In genomic region chr4:1536579-1537409, GRCh38 we compare ENCODE assay signal across 21 cellular contexts.
DNase-seq lines count a peak whose midpoint lies in the region; ATAC-seq, FAIRE-seq and TF ChIP-seq lines count a peak whose summit lies in the region.
"Had no signal": no experiment of that assay in that cellular context is flagged by ENCODE, and none has a peak within 500 bp of the region (broad histone marks: within the 10 kb centered on the region; RNA-seq: fewer than 3 reads in every experiment).

No MANE protein-coding gene starts in this region.

- CTCF ChIA-PET in GM12878 (lab: Yijun Ruan, JAX): no interaction called here

- no peaks in the 10 kb centered on the region for H3K79me2 ChIP-seq in H9 (ENCODE audit: insufficient read depth, low read length)
- H3K79me2 ChIP-seq in GM12878 (ENCODE audit: control insufficient read depth, insufficient read depth, low read length): no peaks in the 10 kb centered on the region

- H3K27ac Mint-ChIP-seq in H9: peak overlapping the region in 1 of 3 experiments; percentile 72; a peak in 1 of 7 replicates
- H3K27ac Mint-ChIP-seq: CD4-positive, alpha-beta memory T cell; GM23338 had no signal

- H2BK20ac ChIP-seq in H9 (ENCODE audit: low read depth, low read length, poor library complexity, severe bottlenecking): no peak overlapping the region

- FAIRE-seq in GM12878 (lab: Jason Lieb, UNC): no peak
- FAIRE-seq in kidney (lab: Jason Lieb, UNC): no peak
- FAIRE-seq: GM12891 had no signal

- H3K27me3 ChIP-seq in H9 (ENCODE audit: insufficient read depth, low read length) (no peaks in the 10 kb centered on the region), GM12878 (replicated peaks in 1 of 2; ENCODE audit: control insufficient read depth in 2 of 2, insufficient read depth in 2 of 2, low read length in 1 of 2) (no peaks in the 10 kb centered on the region), psoas muscle (ENCODE audit: insufficient read depth in 3 of 3, low read length in 2 of 3) (peaks cover 0 to 38% (median 6%) of the 10 kb centered on the region in 3 donors)
- H3K27me3 ChIP-seq: BLaER1 treated with 17β-estradiol and CSF1 and Interleukin-3, amounts not matched to agents 10 nM and 100 nM; Peyer's patch had no signal

- no peaks in the 10 kb centered on the region for H3K23me2 ChIP-seq in H9 (ENCODE audit: insufficient read length, low read depth, low read length, poor library complexity, severe bottlenecking)

- no peak overlapping the region for H2BK120ac ChIP-seq in H9 (ENCODE audit: low read depth, low read length, poor library complexity, severe bottlenecking)

- H4K20me1 ChIP-seq in H9 (ENCODE audit: control insufficient read depth, insufficient read depth, insufficient read length) (no peaks in the 10 kb centered on the region), GM12878 (ENCODE audit: control insufficient read depth, insufficient read depth) (no peaks in the 10 kb centered on the region)

- no peak for TF ChIP-seq EP300 in GM12878 (IDR thresholded peaks at IDR 0.05; ENCODE audit: borderline replicate concordance in 1 of 2, control insufficient read depth in 1 of 2, low read depth in 2 of 2, low read length in 2 of 2)

- H3K4me1 ChIP-seq in H9 (ENCODE audit: insufficient read depth, low read length) (no peaks in the 10 kb centered on the region), GM12878 (ENCODE audit: control insufficient read depth, insufficient read depth, low read length) (no peaks in the 10 kb centered on the region), kidney (ENCODE audit: control insufficient read depth in 1 of 2, insufficient read depth in 1 of 2, low read depth in 1 of 2, low read length in 2 of 2) (no peaks in the 10 kb centered on the region), psoas muscle (no peaks in the 10 kb centered on the region)
- H3K4me1 ChIP-seq: BLaER1 treated with 17β-estradiol and CSF1 and Interleukin-3, amounts not matched to agents 10 nM and 100 nM; Peyer's patch; SJSA1 had no signal

- H4K5ac ChIP-seq in H9 (ENCODE audit: insufficient read length, low read depth, low read length): no peak overlapping the region

- H2BK5ac ChIP-seq in H9 (ENCODE audit: insufficient read length, low read length): no peak overlapping the region

- SMC1A ChIA-PET in GM12878 (lab: Charles Lee; ENCODE audit: uncharacterized antibody, unreplicated experiment): no interaction called here

- peak overlapping the region; percentile 2 for H4K8ac ChIP-seq in H9 (replicated peaks; ENCODE audit: insufficient read length, low read depth, low read length)

- H3K27ac ChIP-seq in H9 (ENCODE audit: insufficient read length, low read depth, low read length) (no peak overlapping the region), GM12878 (ENCODE audit: control insufficient read depth, insufficient read depth) (no peak overlapping the region), kidney (ENCODE audit: low read depth in 2 of 2, low read length in 2 of 2) (no peak overlapping the region), psoas muscle (no peak overlapping the region)
- H3K27ac ChIP-seq: BLaER1 treated with 17β-estradiol and CSF1 and Interleukin-3, amounts not matched to agents 10 nM and 100 nM; Peyer's patch; SJSA1 had no signal

- no peaks in the 10 kb centered on the region; a peak in 1 of 5 replicates for H3K9me3 Mint-ChIP-seq in H9
- H3K9me3 Mint-ChIP-seq: CD4-positive, alpha-beta memory T cell; GM23338 had no signal

- H3K4ac ChIP-seq in H9 (ENCODE audit: low read depth, low read length): no peak overlapping the region

- TF ChIP-seq CTCF in H9 (conservative IDR thresholded peaks at IDR 0.05): no peak
- no peak for TF ChIP-seq CTCF in GM12878 (IDR thresholded peaks at IDR 0.05 in 2 of 3, conservative IDR thresholded peaks at IDR 0.05 in 1 of 3; ENCODE audit: control insufficient read depth in 2 of 3, extremely low read depth in 1 of 3, insufficient read depth in 1 of 3, low read depth in 3 of 3, low read length in 3 of 3)
- TF ChIP-seq CTCF in kidney (IDR thresholded peaks at IDR 0.05; ENCODE audit: borderline replicate concordance, extremely low read depth, insufficient read depth): no peak
- TF ChIP-seq CTCF in psoas muscle (IDR thresholded peaks at IDR 0.05): no peak

- H2AK5ac ChIP-seq in H9 (ENCODE audit: insufficient read length, low read length): no peak overlapping the region

- H3K4me1 Mint-ChIP-seq in H9: peaks cover 0 to 2% of the 10 kb centered on the region in 2 experiments; a peak in 1 of 4 replicates
- H3K4me1 Mint-ChIP-seq: CD4-positive, alpha-beta memory T cell had no signal

- DNase-seq in H9 (no peak), GM12878 (ENCODE audit: low read depth, low spot score) (no peak), kidney (peak; percentile 30), psoas muscle (peak; percentile 7 to 19), HPDE6-E6E7 (ENCODE audit: extremely low spot score) (no peak)
- no peak for DNase-seq in stimulated activated CD8-positive, alpha-beta memory T cell treated with anti-CD3 and anti-CD28 coated beads, Interleukin-4, amount 100 ng/mL, for 48 hours
- DNase-seq: CD4-positive, alpha-beta memory T cell; DND-41; MM.1S; NCI-H1048; NCI-H1417 treated with DMSO at 0.1 percent for 48 hours; NCI-H187; NCI-H446; NCI-H526; Peyer's patch had no signal

- no TSS peak for BruUV-seq in GM12878 (replicated peaks; lab: Mats Ljungman, UMichigan)

- no peak overlapping the region for H2BK15ac ChIP-seq in H9 (ENCODE audit: low read depth, low read length)

- H3K4me3 Mint-ChIP-seq in H9: no peak overlapping the region
- H3K4me3 Mint-ChIP-seq: CD4-positive, alpha-beta memory T cell; GM23338 had no signal

- no peak overlapping the region for H3K4me2 ChIP-seq in H9 (ENCODE audit: insufficient read depth, insufficient read length, low read length)
- H3K4me2 ChIP-seq in GM12878 (ENCODE audit: control insufficient read depth, insufficient read depth): no peak overlapping the region
- H3K4me2 ChIP-seq: BLaER1 treated with 17β-estradiol and CSF1 and Interleukin-3, amounts not matched to agents 10 nM and 100 nM; GM23338 had no signal

- in situ Hi-C loops in GM12878 (cut with MboI): no loop called here

- TF ChIP-seq POLR2A in GM12878 (IDR thresholded peaks at IDR 0.05; ENCODE audit: low read depth, low read length): no peak

- no CpG with 5 or more reads among the region's 42 CpGs for WGBS in H9 (ENCODE audit: extremely low coverage, insufficient read length, low lambda C conversion rate)
- WGBS in GM12878 (ENCODE audit: insufficient coverage, insufficient replicate concordance, low lambda C conversion rate, missing lambda C conversion rate): 46% methylated on average over 27 of the region's 42 CpGs
- 89 to 93% (median 89%) methylated on average over 42 of the region's 42 CpGs for WGBS in psoas muscle, 3 donors

- H3K36me3 Mint-ChIP-seq in H9 (ENCODE audit: insufficient read depth in 1 of 3, low read depth in 3 of 3): no peaks in the 10 kb centered on the region; a peak in 1 of 7 replicates
- H3K36me3 Mint-ChIP-seq: CD4-positive, alpha-beta memory T cell had no signal

- no peak overlapping the region for H3K18ac ChIP-seq in H9 (ENCODE audit: insufficient read length, low read depth, low read length)

- H2AFZ ChIP-seq in H9 (ENCODE audit: low read length): no peak overlapping the region
- H2AFZ ChIP-seq in GM12878 (ENCODE audit: control insufficient read depth, low read depth, low read length): no peak overlapping the region

- no peak overlapping the region for H3K56ac ChIP-seq in H9 (ENCODE audit: insufficient read length, low read depth, low read length)

- H3K36me3 ChIP-seq in GM12878 (ENCODE audit: control insufficient read depth in 2 of 2, insufficient read depth in 2 of 2, low read length in 1 of 2): no peaks in the 10 kb centered on the region
- H3K36me3 ChIP-seq in kidney (ENCODE audit: control insufficient read depth in 1 of 2, insufficient read depth in 2 of 2, low read length in 2 of 2): no peaks in the 10 kb centered on the region
- H3K36me3 ChIP-seq in psoas muscle (ENCODE audit: insufficient read depth in 1 of 2, low read depth in 1 of 2): no peaks in the 10 kb centered on the region
- H3K36me3 ChIP-seq: BLaER1 treated with 17β-estradiol and CSF1 and Interleukin-3, amounts not matched to agents 10 nM and 100 nM; Peyer's patch; SJSA1 had no signal

- no peak for TF ChIP-seq RAD21 in GM12878 (IDR thresholded peaks at IDR 0.05; ENCODE audit: insufficient read depth, low read depth, low read length)

- RAD21 ChIA-PET in GM12878 (lab: Charles Lee; ENCODE audit: unreplicated experiment): no interaction called here

- ATAC-seq in GM12878 (no peak), psoas muscle (no peak), HG03457 (IDR thresholded peaks at IDR 0.05; ENCODE audit: unreplicated experiment) (no peak)
- ATAC-seq: GM23338, HCT116 had no signal

- H3K27me3 Mint-ChIP-seq in H9 (ENCODE audit: low read depth): peaks cover 2% of the 10 kb centered on the region

- H2BK12ac ChIP-seq in H9 (ENCODE audit: insufficient read length, low read depth, low read length): no peak overlapping the region

- no peak overlapping the region for H3T11ph ChIP-seq in H9 (ENCODE audit: low read length)

- H3K14ac ChIP-seq in H9 (ENCODE audit: insufficient read depth, low read length): peak overlapping the region; percentile 12; the same call in 1 of the 2 replicates

- H3K9ac ChIP-seq in H9 (ENCODE audit: extremely low read depth, insufficient read length, low read length) (no peak overlapping the region), GM12878 (ENCODE audit: control insufficient read depth, insufficient read depth, low read length) (no peak overlapping the region), kidney (ENCODE audit: low read length in 2 of 2) (no peak overlapping the region)
- H3K9ac ChIP-seq: BLaER1 treated with 17β-estradiol and CSF1 and Interleukin-3, amounts not matched to agents 10 nM and 100 nM had no signal

- H3K9me3 ChIP-seq in H9 (ENCODE audit: control insufficient read depth, low read depth, low read length) (no peaks in the 10 kb centered on the region), GM12878 (replicated peaks; ENCODE audit: control insufficient read depth, insufficient read depth, low read length) (no peaks in the 10 kb centered on the region; the same call in 2 of the 3 replicates), kidney (ENCODE audit: control insufficient read depth in 1 of 2, low read length in 2 of 2) (no peaks in the 10 kb centered on the region), psoas muscle (no peaks in the 10 kb centered on the region)
- H3K9me3 ChIP-seq: BLaER1 treated with 17β-estradiol and CSF1 and Interleukin-3, amounts not matched to agents 10 nM and 100 nM; Peyer's patch; SJSA1 had no signal

- intact Hi-C loops in GM12878 (cut with micrococcal nuclease; ENCODE audit: unreplicated experiment): no loop called here
- intact Hi-C loops in kidney (cut with DNase I): no loop called here
- intact Hi-C loops in psoas muscle (cut with DNase I): no loop called here

- no peak overlapping the region for H3K23ac ChIP-seq in H9 (ENCODE audit: insufficient read length, low read depth, low read length)

- no peak overlapping the region for H4K91ac ChIP-seq in H9 (ENCODE audit: insufficient read length, low read depth, low read length)

- H3K79me1 ChIP-seq in H9 (ENCODE audit: insufficient read depth, low read depth, low read length, poor library complexity, severe bottlenecking): no peaks in the 10 kb centered on the region

- POLR2A ChIA-PET in GM12878 (lab: Charles Lee): no interaction called here

- no peak overlapping the region for H3K4me3 ChIP-seq in GM12878
- H3K4me3 ChIP-seq in kidney (ENCODE audit: low read length in 2 of 2): no peak overlapping the region
- no peak overlapping the region for H3K4me3 ChIP-seq in psoas muscle
- H3K4me3 ChIP-seq: BLaER1 treated with 17β-estradiol and CSF1 and Interleukin-3, amounts not matched to agents 10 nM and 100 nM; GM23338; Peyer's patch; SJSA1 had no signal

Comparison
In these comparisons a context has a peak if more than half of its experiments do, and no peak if none do; other contexts are left out.
1. DNase-seq: peak in kidney (single experiment) and psoas muscle (2 of 2); none in H9 (single experiment), GM12878 (single experiment), HPDE6-E6E7 (single experiment) and stimulated activated CD8-positive, alpha-beta memory T cell treated with anti-CD3 and anti-CD28 coated beads, Interleukin-4, amount 100 ng/mL, for 48 hours (single experiment).